11 cellular contexts compared by ENCODE assay signal in genomic region chr12:62683724-62684501, GRCh38.
DNase-seq lines count a peak whose midpoint lies in the region; ATAC-seq and TF ChIP-seq lines count a peak whose summit lies in the region.
"Had no signal": no experiment of that assay in that cellular context is flagged by ENCODE, and none has a peak within 500 bp of the region (broad histone marks: within the 10 kb centered on the region; RNA-seq: fewer than 3 reads in every experiment).

No MANE protein-coding gene starts in this region.

- intact Hi-C loops in tibial artery (cut with DNase I; ENCODE audit: low total_unique reads) = no loop called here

- H3K9me3 ChIP-seq in MG63 (no peaks in the 10 kb centered on the region), tibial artery (no peaks in the 10 kb centered on the region)
- H3K9me3 ChIP-seq: SJCRH30 had no signal

- no peak for TF ChIP-seq CTCF in tibial artery (IDR thresholded peaks at IDR 0.05)

- H3K79me2 ChIP-seq in mesendoderm (ENCODE audit: control insufficient read depth, insufficient read depth, low read length) = no peaks in the 10 kb centered on the region

- peak overlapping the region; percentile 89 for H3K4ac ChIP-seq in mesendoderm (ENCODE audit: low read depth, low read length)

- ATAC-seq in GM19467 (IDR thresholded peaks at IDR 0.05; ENCODE audit: unreplicated experiment) (no peak), HG03378 (IDR thresholded peaks at IDR 0.05; ENCODE audit: unreplicated experiment) (no peak)

- H4K8ac ChIP-seq in mesendoderm (ENCODE audit: low read depth, low read length) = no peak overlapping the region

- H4K5ac ChIP-seq in mesendoderm (ENCODE audit: low read length) = no peak overlapping the region

- no peak overlapping the region for H3K4me3 ChIP-seq in MG63
- H3K4me3 ChIP-seq in mesendoderm (ENCODE audit: low read length) = no peak overlapping the region
- H3K4me3 ChIP-seq in tibial artery = no peak overlapping the region
- H3K4me3 ChIP-seq: SJCRH30 had no signal

- H3K4me2 ChIP-seq in mesendoderm (ENCODE audit: low read length) = no peak overlapping the region

- peak overlapping the region; percentile 91 for H3K18ac ChIP-seq in mesendoderm (ENCODE audit: low read length)

- DNase-seq in MG63 (peak; percentile 85), fibroblast of gingiva (ENCODE audit: low read depth) (peak; percentile 90), mesendoderm (peak; percentile 36), tibial artery (peak; percentile 60 to 77), NCI-H1105 (lab: John Stamatoyannopoulos, UW) (no peak)
- DNase-seq in activated naive CD4-positive, alpha-beta T cell (lab: John Stamatoyannopoulos, UW) = no peak
- DNase-seq: NCI-H1092 treated with DMSO at 0.1 percent for 48 hours, SJCRH30 had no signal

- no CpG with 5 or more reads among the region's 7 CpGs for WGBS in mesendoderm (ENCODE audit: extremely low coverage, insufficient coverage, low lambda C conversion rate)

- H3K36me3 ChIP-seq in MG63 = peaks cover 2% of the 10 kb centered on the region; the same call in 1 of the 2 replicates
- H3K36me3 ChIP-seq in mesendoderm (ENCODE audit: control insufficient read depth, insufficient read depth, low read length) = no peaks in the 10 kb centered on the region
- no peaks in the 10 kb centered on the region for H3K36me3 ChIP-seq in tibial artery
- H3K36me3 ChIP-seq: SJCRH30 had no signal

- peak overlapping the region; percentile 0 for H3K9ac ChIP-seq in mesendoderm (ENCODE audit: low read length)
- H3K9ac ChIP-seq: parathyroid adenoma had no signal

- H3K56ac ChIP-seq in mesendoderm (ENCODE audit: low read length) = peak overlapping the region; percentile 2

- no peak overlapping the region for H3K23ac ChIP-seq in mesendoderm (ENCODE audit: low read length)

- H2BK15ac ChIP-seq in mesendoderm (replicated peaks; ENCODE audit: low read depth) = peak overlapping the region; percentile 92

- H3K27me3 ChIP-seq in MG63 (no peaks in the 10 kb centered on the region), mesendoderm (ENCODE audit: insufficient read depth, low read length, poor library complexity) (no peaks in the 10 kb centered on the region), tibial artery (no peaks in the 10 kb centered on the region)
- H3K27me3 ChIP-seq: SJCRH30 had no signal

- peak overlapping the region; percentile 10 for H2BK120ac ChIP-seq in mesendoderm (ENCODE audit: low read depth, low read length)

- H3K27ac ChIP-seq in mesendoderm (ENCODE audit: low read depth, low read length) (peak overlapping the region; percentile 18), tibial artery (peak overlapping the region; percentile 73 to 77)
- H3K27ac ChIP-seq: SJCRH30 had no signal

- H3K79me1 ChIP-seq in mesendoderm (ENCODE audit: low read length) = no peaks in the 10 kb centered on the region

- peaks cover 2% of the 10 kb centered on the region for H3K4me1 ChIP-seq in mesendoderm (ENCODE audit: control insufficient read depth, low read depth, low read length)
- peaks cover 0 to 38% (median 28%) of the 10 kb centered on the region in 4 donors for H3K4me1 ChIP-seq in tibial artery
- H3K4me1 ChIP-seq: parathyroid adenoma, SJCRH30 had no signal

- H2AK5ac ChIP-seq in mesendoderm (ENCODE audit: low read length) = peak overlapping the region; percentile 47

- H2BK5ac ChIP-seq in mesendoderm (ENCODE audit: low read length) = peak overlapping the region; percentile 18

Comparison
In these comparisons a context has a peak if more than half of its experiments do, and no peak if none do; other contexts are left out.
1. DNase-seq: peak in MG63 (single experiment), fibroblast of gingiva (single experiment), mesendoderm (single experiment) and tibial artery (2 of 2); none in activated naive CD4-positive, alpha-beta T cell (0 of 4) and NCI-H1105 (single experiment).